In the genomic region with DNA sequence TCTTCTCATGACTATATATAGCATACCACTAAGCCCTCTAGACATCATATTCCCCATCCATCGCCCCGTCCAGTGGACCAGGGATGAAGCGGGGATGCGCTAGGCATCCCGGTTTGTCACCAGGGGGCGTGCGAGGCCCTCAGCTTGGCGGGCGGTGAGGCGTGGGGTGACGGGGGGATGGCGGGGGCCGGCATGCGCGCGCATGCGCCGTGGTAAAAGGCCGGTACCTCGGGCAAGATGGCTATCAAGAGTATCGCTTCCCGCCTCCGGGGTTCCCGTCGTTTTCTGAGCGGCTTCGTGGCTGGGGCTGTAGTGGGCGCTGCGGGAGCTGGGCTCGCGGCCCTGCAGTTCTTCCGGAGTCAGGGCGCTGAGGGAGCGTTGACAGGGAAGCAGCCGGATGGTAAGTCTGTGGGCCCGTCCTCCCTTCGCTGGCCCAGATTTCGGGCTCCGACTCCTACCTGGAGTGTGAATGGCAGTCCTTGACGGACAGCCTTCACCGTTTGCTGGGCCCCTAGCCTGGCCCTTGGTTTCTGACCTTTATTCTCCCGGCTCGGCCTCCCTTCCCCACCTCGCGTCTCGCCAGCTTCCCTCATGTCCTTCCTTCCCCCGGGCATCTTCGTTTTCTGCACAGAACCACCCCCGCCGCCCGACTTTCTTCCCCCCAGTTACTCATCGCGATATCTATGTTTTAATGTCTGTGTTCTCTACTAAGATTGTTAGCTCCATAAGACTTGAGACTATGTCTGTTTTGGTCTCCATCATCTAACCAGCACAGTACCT, we compare ENCODE assay signal across 1 cellular context.
TF ChIP-seq lines count a peak whose summit lies in the region.

A gene with protein sequence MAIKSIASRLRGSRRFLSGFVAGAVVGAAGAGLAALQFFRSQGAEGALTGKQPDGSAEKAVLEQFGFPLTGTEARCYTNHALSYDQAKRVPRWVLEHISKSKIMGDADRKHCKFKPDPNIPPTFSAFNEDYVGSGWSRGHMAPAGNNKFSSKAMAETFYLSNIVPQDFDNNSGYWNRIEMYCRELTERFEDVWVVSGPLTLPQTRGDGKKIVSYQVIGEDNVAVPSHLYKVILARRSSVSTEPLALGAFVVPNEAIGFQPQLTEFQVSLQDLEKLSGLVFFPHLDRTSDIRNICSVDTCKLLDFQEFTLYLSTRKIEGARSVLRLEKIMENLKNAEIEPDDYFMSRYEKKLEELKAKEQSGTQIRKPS (plus strand): TSS at position 210 of the 780 bp plus-strand sequence. CDS start 28 bp downstream, at position 238.

TF ChIP-seq in IMR-90, 13 proteins besides CTCF, POLR2A, EP300 and RAD21 (continued from another document):
- TF ChIP-seq CEBPB (IDR thresholded peaks at IDR 0.05; ENCODE audit: low read depth, low read length) (no peak), MAZ (IDR thresholded peaks at IDR 0.05; ENCODE audit: borderline replicate concordance, low read depth, low read length) (peak; percentile 96), CHD1 (IDR thresholded peaks at IDR 0.05; ENCODE audit: low read depth, low read length) (no peak)
- TF ChIP-seq, protein P1, sequence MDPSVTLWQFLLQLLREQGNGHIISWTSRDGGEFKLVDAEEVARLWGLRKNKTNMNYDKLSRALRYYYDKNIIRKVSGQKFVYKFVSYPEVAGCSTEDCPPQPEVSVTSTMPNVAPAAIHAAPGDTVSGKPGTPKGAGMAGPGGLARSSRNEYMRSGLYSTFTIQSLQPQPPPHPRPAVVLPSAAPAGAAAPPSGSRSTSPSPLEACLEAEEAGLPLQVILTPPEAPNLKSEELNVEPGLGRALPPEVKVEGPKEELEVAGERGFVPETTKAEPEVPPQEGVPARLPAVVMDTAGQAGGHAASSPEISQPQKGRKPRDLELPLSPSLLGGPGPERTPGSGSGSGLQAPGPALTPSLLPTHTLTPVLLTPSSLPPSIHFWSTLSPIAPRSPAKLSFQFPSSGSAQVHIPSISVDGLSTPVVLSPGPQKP (IDR thresholded peaks at IDR 0.05; ENCODE audit: borderline replicate concordance, low read depth, low read length), result no peak
